ENCODE assay signal across 16 cellular contexts in genomic region chr13:38309397-38309796, GRCh38.
"Had no signal": no experiment of that assay in that cellular context is flagged by ENCODE, and none has a peak within 500 bp of the region (broad histone marks: within the 10 kb centered on the region; RNA-seq: fewer than 3 reads in every experiment).

No MANE protein-coding gene starts in this region.

- H3K9me3 Mint-ChIP-seq: nephron had no signal

- H3K4me3 ChIP-seq: ascending aorta, breast epithelium, right atrium auricular region, SK-N-MC, skin epidermis had no signal

- H3K27ac ChIP-seq: ascending aorta, breast epithelium, right atrium auricular region, SK-N-MC, skin epidermis had no signal

- H3K27me3 ChIP-seq: ascending aorta, breast epithelium, right atrium auricular region had no signal

- H3K4me1 Mint-ChIP-seq: activated CD8-positive, alpha-beta memory T cell treated with anti-CD3 and anti-CD28 coated beads, Interleukin-2, amount 10 ng/mL, durations not matched to agents 7 days and 5 days; nephron had no signal

- H3K9me3 ChIP-seq: ascending aorta, breast epithelium, right atrium auricular region had no signal

- ATAC-seq: activated CD8-positive, alpha-beta memory T cell treated with anti-CD3 and anti-CD28 coated beads, Interleukin-2, amount 10 ng/mL, durations not matched to agents 7 days and 5 days had no signal

- H3K27me3 Mint-ChIP-seq: activated CD8-positive, alpha-beta memory T cell treated with anti-CD3 and anti-CD28 coated beads, Interleukin-2, amount 10 ng/mL, durations not matched to agents 7 days and 5 days had no signal

- H3K4me3 Mint-ChIP-seq: activated CD8-positive, alpha-beta memory T cell treated with anti-CD3 and anti-CD28 coated beads, Interleukin-2, amount 10 ng/mL, durations not matched to agents 7 days and 5 days; nephron; stimulated activated naive CD8-positive, alpha-beta T cell treated with anti-CD3 and anti-CD28 coated beads, Interleukin-15, Interleukin-2, amounts not matched to agents 100 ng/mL and 50 ng/mL, for 24 hours had no signal

- H3K4me1 ChIP-seq: ascending aorta, breast epithelium, right atrium auricular region had no signal

- H3K36me3 ChIP-seq: ascending aorta, breast epithelium, right atrium auricular region had no signal

- H3K36me3 Mint-ChIP-seq: activated CD8-positive, alpha-beta memory T cell treated with anti-CD3 and anti-CD28 coated beads, Interleukin-2, amount 10 ng/mL, durations not matched to agents 7 days and 5 days had no signal

- DNase-seq: activated CD4-positive, alpha-beta T cell treated with anti-CD3 and anti-CD28 coated beads, Interleukin-2, amount 50 U/mL, for 48 hours; activated CD8-positive, alpha-beta memory T cell treated with anti-CD3 and anti-CD28 coated beads, Interleukin-2, amount 10 ng/mL, durations not matched to agents 7 days and 5 days; activated T-cell treated with anti-CD3 and anti-CD28 coated beads, Interleukin-2, amount 50 U/mL, for 48 hours; dermis blood vessel endothelial cell; erythroblast; hippocampal formation; nucleus accumbens; stimulated activated CD4-positive, alpha-beta T cell treated with anti-CD3 and anti-CD28 coated beads, Interleukin-4, amount 100 ng/mL, for 4 hours; stimulated activated CD8-positive, alpha-beta memory T cell treated with anti-CD3 and anti-CD28 coated beads, Interleukin-4, amount 100 ng/mL, for 48 hours had no signal

- H3K27ac Mint-ChIP-seq: activated CD8-positive, alpha-beta memory T cell treated with anti-CD3 and anti-CD28 coated beads, Interleukin-2, amount 10 ng/mL, durations not matched to agents 7 days and 5 days; nephron; stimulated activated naive CD8-positive, alpha-beta T cell treated with anti-CD3 and anti-CD28 coated beads, Interleukin-15, Interleukin-2, amounts not matched to agents 100 ng/mL and 50 ng/mL, for 24 hours had no signal
